1 cellular context compared by ENCODE assay signal in the genomic region with DNA sequence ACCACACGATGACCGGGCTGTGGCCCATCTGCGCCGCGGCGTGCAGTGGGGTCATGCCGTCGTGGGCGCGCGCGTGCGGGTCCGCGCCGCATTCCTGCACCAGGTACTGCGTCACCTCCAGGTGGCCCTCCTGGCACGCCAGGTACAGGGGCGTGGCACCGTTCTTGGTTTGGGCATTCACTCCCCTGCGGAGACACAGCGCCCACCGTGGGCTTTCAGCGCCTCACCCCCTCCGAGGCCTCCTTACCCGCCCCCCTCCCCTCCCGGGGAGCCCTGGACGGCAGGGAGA.
TF ChIP-seq lines count a peak whose summit lies in the region.

No MANE protein-coding gene starts in this region.

TF ChIP-seq in HEK293, 187 proteins besides CTCF, POLR2A, EP300 and RAD21 (continued from another document):
- TF ChIP-seq SP2 (tag by site-specific recombination; IDR thresholded peaks at IDR 0.05) (peak; percentile 44), SP3 (tag by site-specific recombination; IDR thresholded peaks at IDR 0.05) (peak; percentile 78), KLF9 (tag by site-specific recombination; IDR thresholded peaks at IDR 0.05; ENCODE audit: low read depth) (peak; percentile 78), EGR2 (tag by site-specific recombination; IDR thresholded peaks at IDR 0.05; ENCODE audit: low read depth) (peak; percentile 61; the same call in 1 of the 2 replicates), ZNF423 (tag by site-specific recombination; IDR thresholded peaks at IDR 0.05) (0 out of 2 replicates have a peak, but pooled peaks have one; percentile 49), SP7 (tag by site-specific recombination; IDR thresholded peaks at IDR 0.05) (0 out of 2 replicates have a peak, but pooled peaks have one; percentile 33), GLIS1 (tag by site-specific recombination; IDR thresholded peaks at IDR 0.05) (peak; percentile 82), ZFHX2 (tag by site-specific recombination; conservative IDR thresholded peaks at IDR 0.05) (peak; percentile 72), ZBTB8A (tag by site-specific recombination; IDR thresholded peaks at IDR 0.05) (peak; percentile 61; the same call in 1 of the 2 replicates), ZBTB20 (tag by site-specific recombination; IDR thresholded peaks at IDR 0.05) (peak; percentile 24; the same call in 1 of the 2 replicates), KLF1 (tag by site-specific recombination; IDR thresholded peaks at IDR 0.05) (peak; percentile 84), ZEB2 (tag by site-specific recombination; IDR thresholded peaks at IDR 0.05) (peak; percentile 70), KLF8 (tag by site-specific recombination; IDR thresholded peaks at IDR 0.05) (peak; percentile 68; the same call in 1 of the 2 replicates), ZNF777 (tag by site-specific recombination; IDR thresholded peaks at IDR 0.05; ENCODE audit: borderline replicate concordance) (peak; percentile 70; the same call in 1 of the 2 replicates), GLIS2 (tag by site-specific recombination; IDR thresholded peaks at IDR 0.05) (peak; percentile 98), ZNF335 (tag by site-specific recombination; conservative IDR thresholded peaks at IDR 0.05) (peak; percentile 70)
- TF ChIP-seq, protein P1, sequence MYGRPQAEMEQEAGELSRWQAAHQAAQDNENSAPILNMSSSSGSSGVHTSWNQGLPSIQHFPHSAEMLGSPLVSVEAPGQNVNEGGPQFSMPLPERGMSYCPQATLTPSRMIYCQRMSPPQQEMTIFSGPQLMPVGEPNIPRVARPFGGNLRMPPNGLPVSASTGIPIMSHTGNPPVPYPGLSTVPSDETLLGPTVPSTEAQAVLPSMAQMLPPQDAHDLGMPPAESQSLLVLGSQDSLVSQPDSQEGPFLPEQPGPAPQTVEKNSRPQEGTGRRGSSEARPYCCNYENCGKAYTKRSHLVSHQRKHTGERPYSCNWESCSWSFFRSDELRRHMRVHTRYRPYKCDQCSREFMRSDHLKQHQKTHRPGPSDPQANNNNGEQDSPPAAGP (tag by site-specific recombination; IDR thresholded peaks at IDR 0.05), result peak; percentile 74; the same call in 1 of the 2 replicates
- TF ChIP-seq, protein P2, sequence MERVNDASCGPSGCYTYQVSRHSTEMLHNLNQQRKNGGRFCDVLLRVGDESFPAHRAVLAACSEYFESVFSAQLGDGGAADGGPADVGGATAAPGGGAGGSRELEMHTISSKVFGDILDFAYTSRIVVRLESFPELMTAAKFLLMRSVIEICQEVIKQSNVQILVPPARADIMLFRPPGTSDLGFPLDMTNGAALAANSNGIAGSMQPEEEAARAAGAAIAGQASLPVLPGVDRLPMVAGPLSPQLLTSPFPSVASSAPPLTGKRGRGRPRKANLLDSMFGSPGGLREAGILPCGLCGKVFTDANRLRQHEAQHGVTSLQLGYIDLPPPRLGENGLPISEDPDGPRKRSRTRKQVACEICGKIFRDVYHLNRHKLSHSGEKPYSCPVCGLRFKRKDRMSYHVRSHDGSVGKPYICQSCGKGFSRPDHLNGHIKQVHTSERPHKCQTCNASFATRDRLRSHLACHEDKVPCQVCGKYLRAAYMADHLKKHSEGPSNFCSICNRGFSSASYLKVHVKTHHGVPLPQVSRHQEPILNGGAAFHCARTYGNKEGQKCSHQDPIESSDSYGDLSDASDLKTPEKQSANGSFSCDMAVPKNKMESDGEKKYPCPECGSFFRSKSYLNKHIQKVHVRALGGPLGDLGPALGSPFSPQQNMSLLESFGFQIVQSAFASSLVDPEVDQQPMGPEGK (tag by site-specific recombination; IDR thresholded peaks at IDR 0.05), result 0 out of 2 replicates have a peak, but pooled peaks have one; percentile 25
- TF ChIP-seq, protein P3, sequence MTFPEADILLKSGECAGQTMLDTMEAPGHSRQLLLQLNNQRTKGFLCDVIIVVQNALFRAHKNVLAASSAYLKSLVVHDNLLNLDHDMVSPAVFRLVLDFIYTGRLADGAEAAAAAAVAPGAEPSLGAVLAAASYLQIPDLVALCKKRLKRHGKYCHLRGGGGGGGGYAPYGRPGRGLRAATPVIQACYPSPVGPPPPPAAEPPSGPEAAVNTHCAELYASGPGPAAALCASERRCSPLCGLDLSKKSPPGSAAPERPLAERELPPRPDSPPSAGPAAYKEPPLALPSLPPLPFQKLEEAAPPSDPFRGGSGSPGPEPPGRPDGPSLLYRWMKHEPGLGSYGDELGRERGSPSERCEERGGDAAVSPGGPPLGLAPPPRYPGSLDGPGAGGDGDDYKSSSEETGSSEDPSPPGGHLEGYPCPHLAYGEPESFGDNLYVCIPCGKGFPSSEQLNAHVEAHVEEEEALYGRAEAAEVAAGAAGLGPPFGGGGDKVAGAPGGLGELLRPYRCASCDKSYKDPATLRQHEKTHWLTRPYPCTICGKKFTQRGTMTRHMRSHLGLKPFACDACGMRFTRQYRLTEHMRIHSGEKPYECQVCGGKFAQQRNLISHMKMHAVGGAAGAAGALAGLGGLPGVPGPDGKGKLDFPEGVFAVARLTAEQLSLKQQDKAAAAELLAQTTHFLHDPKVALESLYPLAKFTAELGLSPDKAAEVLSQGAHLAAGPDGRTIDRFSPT (tag by site-specific recombination; IDR thresholded peaks at IDR 0.05), result peak; percentile 70; the same call in 1 of the 2 replicates
- TF ChIP-seq, protein P4, sequence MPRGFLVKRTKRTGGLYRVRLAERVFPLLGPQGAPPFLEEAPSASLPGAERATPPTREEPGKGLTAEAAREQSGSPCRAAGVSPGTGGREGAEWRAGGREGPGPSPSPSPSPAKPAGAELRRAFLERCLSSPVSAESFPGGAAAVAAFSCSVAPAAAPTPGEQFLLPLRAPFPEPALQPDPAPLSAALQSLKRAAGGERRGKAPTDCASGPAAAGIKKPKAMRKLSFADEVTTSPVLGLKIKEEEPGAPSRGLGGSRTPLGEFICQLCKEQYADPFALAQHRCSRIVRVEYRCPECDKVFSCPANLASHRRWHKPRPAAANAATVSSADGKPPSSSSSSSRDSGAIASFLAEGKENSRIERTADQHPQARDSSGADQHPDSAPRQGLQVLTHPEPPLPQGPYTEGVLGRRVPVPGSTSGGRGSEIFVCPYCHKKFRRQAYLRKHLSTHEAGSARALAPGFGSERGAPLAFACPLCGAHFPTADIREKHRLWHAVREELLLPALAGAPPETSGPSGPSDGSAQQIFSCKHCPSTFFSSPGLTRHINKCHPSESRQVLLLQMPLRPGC (tag by site-specific recombination; IDR thresholded peaks at IDR 0.05), result 0 out of 2 replicates have a peak, but pooled peaks have one; percentile 40
- TF ChIP-seq, protein P5, sequence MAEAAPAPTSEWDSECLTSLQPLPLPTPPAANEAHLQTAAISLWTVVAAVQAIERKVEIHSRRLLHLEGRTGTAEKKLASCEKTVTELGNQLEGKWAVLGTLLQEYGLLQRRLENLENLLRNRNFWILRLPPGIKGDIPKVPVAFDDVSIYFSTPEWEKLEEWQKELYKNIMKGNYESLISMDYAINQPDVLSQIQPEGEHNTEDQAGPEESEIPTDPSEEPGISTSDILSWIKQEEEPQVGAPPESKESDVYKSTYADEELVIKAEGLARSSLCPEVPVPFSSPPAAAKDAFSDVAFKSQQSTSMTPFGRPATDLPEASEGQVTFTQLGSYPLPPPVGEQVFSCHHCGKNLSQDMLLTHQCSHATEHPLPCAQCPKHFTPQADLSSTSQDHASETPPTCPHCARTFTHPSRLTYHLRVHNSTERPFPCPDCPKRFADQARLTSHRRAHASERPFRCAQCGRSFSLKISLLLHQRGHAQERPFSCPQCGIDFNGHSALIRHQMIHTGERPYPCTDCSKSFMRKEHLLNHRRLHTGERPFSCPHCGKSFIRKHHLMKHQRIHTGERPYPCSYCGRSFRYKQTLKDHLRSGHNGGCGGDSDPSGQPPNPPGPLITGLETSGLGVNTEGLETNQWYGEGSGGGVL (tag by site-specific recombination; IDR thresholded peaks at IDR 0.05), result peak; percentile 56; the same call in 1 of the 2 replicates
- TF ChIP-seq, protein P6, sequence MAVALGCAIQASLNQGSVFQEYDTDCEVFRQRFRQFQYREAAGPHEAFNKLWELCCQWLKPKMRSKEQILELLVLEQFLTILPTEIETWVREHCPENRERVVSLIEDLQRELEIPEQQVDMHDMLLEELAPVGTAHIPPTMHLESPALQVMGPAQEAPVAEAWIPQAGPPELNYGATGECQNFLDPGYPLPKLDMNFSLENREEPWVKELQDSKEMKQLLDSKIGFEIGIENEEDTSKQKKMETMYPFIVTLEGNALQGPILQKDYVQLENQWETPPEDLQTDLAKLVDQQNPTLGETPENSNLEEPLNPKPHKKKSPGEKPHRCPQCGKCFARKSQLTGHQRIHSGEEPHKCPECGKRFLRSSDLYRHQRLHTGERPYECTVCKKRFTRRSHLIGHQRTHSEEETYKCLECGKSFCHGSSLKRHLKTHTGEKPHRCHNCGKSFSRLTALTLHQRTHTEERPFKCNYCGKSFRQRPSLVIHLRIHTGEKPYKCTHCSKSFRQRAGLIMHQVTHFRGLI (tag by site-specific recombination; IDR thresholded peaks at IDR 0.05), result peak; percentile 36; the same call in 1 of the 2 replicates
- TF ChIP-seq, protein P7, sequence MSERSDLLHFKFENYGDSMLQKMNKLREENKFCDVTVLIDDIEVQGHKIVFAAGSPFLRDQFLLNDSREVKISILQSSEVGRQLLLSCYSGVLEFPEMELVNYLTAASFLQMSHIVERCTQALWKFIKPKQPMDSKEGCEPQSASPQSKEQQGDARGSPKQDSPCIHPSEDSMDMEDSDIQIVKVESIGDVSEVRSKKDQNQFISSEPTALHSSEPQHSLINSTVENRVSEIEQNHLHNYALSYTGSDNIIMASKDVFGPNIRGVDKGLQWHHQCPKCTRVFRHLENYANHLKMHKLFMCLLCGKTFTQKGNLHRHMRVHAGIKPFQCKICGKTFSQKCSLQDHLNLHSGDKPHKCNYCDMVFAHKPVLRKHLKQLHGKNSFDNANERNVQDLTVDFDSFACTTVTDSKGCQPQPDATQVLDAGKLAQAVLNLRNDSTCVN (tag by site-specific recombination; optimal IDR thresholded peaks at IDR 0.05), result peak; percentile 80
- TF ChIP-seq, protein P8, sequence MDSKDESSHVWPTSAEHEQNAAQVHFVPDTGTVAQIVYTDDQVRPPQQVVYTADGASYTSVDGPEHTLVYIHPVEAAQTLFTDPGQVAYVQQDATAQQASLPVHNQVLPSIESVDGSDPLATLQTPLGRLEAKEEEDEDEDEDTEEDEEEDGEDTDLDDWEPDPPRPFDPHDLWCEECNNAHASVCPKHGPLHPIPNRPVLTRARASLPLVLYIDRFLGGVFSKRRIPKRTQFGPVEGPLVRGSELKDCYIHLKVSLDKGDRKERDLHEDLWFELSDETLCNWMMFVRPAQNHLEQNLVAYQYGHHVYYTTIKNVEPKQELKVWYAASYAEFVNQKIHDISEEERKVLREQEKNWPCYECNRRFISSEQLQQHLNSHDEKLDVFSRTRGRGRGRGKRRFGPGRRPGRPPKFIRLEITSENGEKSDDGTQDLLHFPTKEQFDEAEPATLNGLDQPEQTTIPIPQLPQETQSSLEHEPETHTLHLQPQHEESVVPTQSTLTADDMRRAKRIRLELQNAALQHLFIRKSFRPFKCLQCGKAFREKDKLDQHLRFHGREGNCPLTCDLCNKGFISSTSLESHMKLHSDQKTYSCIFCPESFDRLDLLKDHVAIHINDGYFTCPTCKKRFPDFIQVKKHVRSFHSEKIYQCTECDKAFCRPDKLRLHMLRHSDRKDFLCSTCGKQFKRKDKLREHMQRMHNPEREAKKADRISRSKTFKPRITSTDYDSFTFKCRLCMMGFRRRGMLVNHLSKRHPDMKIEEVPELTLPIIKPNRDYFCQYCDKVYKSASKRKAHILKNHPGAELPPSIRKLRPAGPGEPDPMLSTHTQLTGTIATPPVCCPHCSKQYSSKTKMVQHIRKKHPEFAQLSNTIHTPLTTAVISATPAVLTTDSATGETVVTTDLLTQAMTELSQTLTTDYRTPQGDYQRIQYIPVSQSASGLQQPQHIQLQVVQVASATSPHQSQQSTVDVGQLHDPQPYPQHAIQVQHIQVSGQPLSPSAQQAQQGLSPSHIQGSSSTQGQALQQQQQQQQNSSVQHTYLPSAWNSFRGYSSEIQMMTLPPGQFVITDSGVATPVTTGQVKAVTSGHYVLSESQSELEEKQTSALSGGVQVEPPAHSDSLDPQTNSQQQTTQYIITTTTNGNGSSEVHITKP (tag by site-specific recombination; IDR thresholded peaks at IDR 0.05), result peak; percentile 72
- TF ChIP-seq, protein P9, sequence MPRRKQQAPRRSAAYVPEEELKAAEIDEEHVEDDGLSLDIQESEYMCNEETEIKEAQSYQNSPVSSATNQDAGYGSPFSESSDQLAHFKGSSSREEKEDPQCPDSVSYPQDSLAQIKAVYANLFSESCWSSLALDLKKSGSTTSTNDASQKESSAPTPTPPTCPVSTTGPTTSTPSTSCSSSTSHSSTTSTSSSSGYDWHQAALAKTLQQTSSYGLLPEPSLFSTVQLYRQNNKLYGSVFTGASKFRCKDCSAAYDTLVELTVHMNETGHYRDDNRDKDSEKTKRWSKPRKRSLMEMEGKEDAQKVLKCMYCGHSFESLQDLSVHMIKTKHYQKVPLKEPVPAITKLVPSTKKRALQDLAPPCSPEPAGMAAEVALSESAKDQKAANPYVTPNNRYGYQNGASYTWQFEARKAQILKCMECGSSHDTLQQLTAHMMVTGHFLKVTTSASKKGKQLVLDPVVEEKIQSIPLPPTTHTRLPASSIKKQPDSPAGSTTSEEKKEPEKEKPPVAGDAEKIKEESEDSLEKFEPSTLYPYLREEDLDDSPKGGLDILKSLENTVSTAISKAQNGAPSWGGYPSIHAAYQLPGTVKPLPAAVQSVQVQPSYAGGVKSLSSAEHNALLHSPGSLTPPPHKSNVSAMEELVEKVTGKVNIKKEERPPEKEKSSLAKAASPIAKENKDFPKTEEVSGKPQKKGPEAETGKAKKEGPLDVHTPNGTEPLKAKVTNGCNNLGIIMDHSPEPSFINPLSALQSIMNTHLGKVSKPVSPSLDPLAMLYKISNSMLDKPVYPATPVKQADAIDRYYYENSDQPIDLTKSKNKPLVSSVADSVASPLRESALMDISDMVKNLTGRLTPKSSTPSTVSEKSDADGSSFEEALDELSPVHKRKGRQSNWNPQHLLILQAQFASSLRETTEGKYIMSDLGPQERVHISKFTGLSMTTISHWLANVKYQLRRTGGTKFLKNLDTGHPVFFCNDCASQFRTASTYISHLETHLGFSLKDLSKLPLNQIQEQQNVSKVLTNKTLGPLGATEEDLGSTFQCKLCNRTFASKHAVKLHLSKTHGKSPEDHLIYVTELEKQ (tag by site-specific recombination; IDR thresholded peaks at IDR 0.05; ENCODE audit: borderline replicate concordance), result peak; percentile 42; the same call in 1 of the 2 replicates
